ENCODE assay signal across 16 cellular contexts in genomic region chr11:121300972-121301699, GRCh38. TPM values are rescaled to one million over a fixed set of nuclear protein-coding genes. Genes with fewer than 3 reads are reported as not detected.
DNase-seq lines count a peak whose midpoint lies in the region; ATAC-seq and TF ChIP-seq lines count a peak whose summit lies in the region.
"Had no signal": no experiment of that assay in that cellular context is flagged by ENCODE, and none has a peak within 500 bp of the region (broad histone marks: within the 10 kb centered on the region; RNA-seq: fewer than 3 reads in every experiment).

No MANE protein-coding gene starts in this region.

- H3K27me3 Mint-ChIP-seq in endothelial cell (ENCODE audit: unreplicated experiment), result peaks cover 3% of the 10 kb centered on the region
- no peaks in the 10 kb centered on the region for H3K27me3 Mint-ChIP-seq in naive thymus-derived CD8-positive, alpha-beta T cell
- H3K27me3 Mint-ChIP-seq: stimulated activated memory B cell treated with anti-CD40 and anti-IgM and Interleukin-4, amounts not matched to agents 10 μg/mL and 1 μg/mL and 100 μg/mL, for 72 hours had no signal

- H3K4me2 ChIP-seq in osteoblast (ENCODE audit: insufficient read depth, low read length), result no peak overlapping the region

- H3K79me2 ChIP-seq in osteoblast (ENCODE audit: insufficient read depth, low read length), result peaks cover 58% of the 10 kb centered on the region
- H3K79me2 ChIP-seq: parathyroid adenoma had no signal

- H3K36me3 Mint-ChIP-seq in endothelial cell (ENCODE audit: low read depth, unreplicated experiment), result peaks cover 5% of the 10 kb centered on the region
- H3K36me3 Mint-ChIP-seq in naive thymus-derived CD8-positive, alpha-beta T cell, result peaks cover 4 to 45% (median 6%) of the 10 kb centered on the region in 3 donors

- H3K4me1 Mint-ChIP-seq in endothelial cell (ENCODE audit: unreplicated experiment), result peaks cover 42% of the 10 kb centered on the region
- peaks cover 22 to 55% (median 47%) of the 10 kb centered on the region in 4 donors for H3K4me1 Mint-ChIP-seq in naive thymus-derived CD8-positive, alpha-beta T cell

- no peaks in the 10 kb centered on the region for H3K9me3 ChIP-seq in osteoblast (ENCODE audit: low read depth, low read length)
- H3K9me3 ChIP-seq: SJCRH30, transverse colon had no signal

- no peak overlapping the region for H3K27ac ChIP-seq in osteoblast (ENCODE audit: low read depth, low read length)
- H3K27ac ChIP-seq: parathyroid adenoma, SJCRH30, transverse colon had no signal

- H3K4me1 ChIP-seq in osteoblast (ENCODE audit: insufficient read depth, low read length), result no peaks in the 10 kb centered on the region
- H3K4me1 ChIP-seq: parathyroid adenoma, SJCRH30 had no signal

- ATAC-seq in GM18498 (IDR thresholded peaks at IDR 0.05; ENCODE audit: unreplicated experiment), result peak; percentile 56
- ATAC-seq in HG02885 (IDR thresholded peaks at IDR 0.05; ENCODE audit: poor library complexity, unreplicated experiment), result peak; percentile 42
- no peak for ATAC-seq in naive thymus-derived CD8-positive, alpha-beta T cell
- ATAC-seq: stimulated activated memory B cell treated with anti-CD40 and anti-IgM and Interleukin-4, amounts not matched to agents 10 μg/mL and 1 μg/mL and 100 μg/mL, for 72 hours had no signal

- peaks cover 12% of the 10 kb centered on the region for H4K20me1 ChIP-seq in osteoblast (ENCODE audit: insufficient read depth, low read length)

- no peak overlapping the region for H3K4me3 ChIP-seq in osteoblast (ENCODE audit: insufficient read depth, low read length)
- H3K4me3 ChIP-seq: SJCRH30, transverse colon had no signal

- DNase-seq in endothelial cell (ENCODE audit: low spot score), result no peak
- DNase-seq in naive thymus-derived CD8-positive, alpha-beta T cell, result no peak
- DNase-seq in activated CD4-positive, CD25-positive, alpha-beta regulatory T cell (lab: John Stamatoyannopoulos, UW), result no peak
- no peak for DNase-seq in osteoblast (ENCODE audit: insufficient read length, low spot score, missing footprints)
- DNase-seq in LoVo (ENCODE audit: low spot score), result no peak
- no peak for DNase-seq in anterior cingulate cortex (lab: John Stamatoyannopoulos, UW)
- DNase-seq: activated CD8-positive, alpha-beta memory T cell treated with anti-CD3 and anti-CD28 coated beads, Interleukin-2, amount 50 U/mL, for 4 hours; activated naive CD4-positive, alpha-beta T cell; NCI-H187; SJCRH30; transverse colon had no signal

- H2AFZ ChIP-seq in osteoblast (ENCODE audit: low read length), result no peak overlapping the region
- H2AFZ ChIP-seq: parathyroid adenoma had no signal

- no peaks in the 10 kb centered on the region for H3K9me3 Mint-ChIP-seq in endothelial cell (ENCODE audit: unreplicated experiment)
- no peaks in the 10 kb centered on the region for H3K9me3 Mint-ChIP-seq in naive thymus-derived CD8-positive, alpha-beta T cell
- H3K9me3 Mint-ChIP-seq: stimulated activated memory B cell treated with anti-CD40 and anti-IgM and Interleukin-4, amounts not matched to agents 10 μg/mL and 1 μg/mL and 100 μg/mL, for 72 hours had no signal

- H3K27ac Mint-ChIP-seq in endothelial cell (ENCODE audit: unreplicated experiment), result peak overlapping the region; percentile 88
- peak overlapping the region in 9 of 10 donors; percentile 3 to 83 (median 44) for H3K27ac Mint-ChIP-seq in naive thymus-derived CD8-positive, alpha-beta T cell
- H3K27ac Mint-ChIP-seq: stimulated activated memory B cell treated with anti-CD40 and anti-IgM and Interleukin-4, amounts not matched to agents 10 μg/mL and 1 μg/mL and 100 μg/mL, for 72 hours; T-helper 2 cell treated with Interferon-gamma antibody and Interleukin-4, amounts not matched to agents 5 μg/mL and 100 μg/mL, for 36 hours had no signal

- POLR2A ChIA-PET in naive thymus-derived CD8-positive, alpha-beta T cell (lab: Charles Lee), result no interaction called here

- TF ChIP-seq CTCF in endothelial cell (IDR thresholded peaks at IDR 0.05; ENCODE audit: unreplicated experiment) (no peak), osteoblast (IDR thresholded peaks at IDR 0.05; ENCODE audit: extremely low read depth, low read depth, low read length) (no peak)

- H3K36me3 ChIP-seq in osteoblast (ENCODE audit: insufficient read depth, low read length), result peaks cover 8% of the 10 kb centered on the region

- H3K4me3 Mint-ChIP-seq in endothelial cell (ENCODE audit: unreplicated experiment), result no peak overlapping the region
- no peak overlapping the region for H3K4me3 Mint-ChIP-seq in naive thymus-derived CD8-positive, alpha-beta T cell
- H3K4me3 Mint-ChIP-seq: stimulated activated memory B cell treated with anti-CD40 and anti-IgM and Interleukin-4, amounts not matched to agents 10 μg/mL and 1 μg/mL and 100 μg/mL, for 72 hours; T-helper 2 cell treated with Interferon-gamma antibody and Interleukin-4, amounts not matched to agents 5 μg/mL and 100 μg/mL, for 36 hours had no signal

- H3K27me3 ChIP-seq in osteoblast (ENCODE audit: insufficient read depth, low read length), result no peaks in the 10 kb centered on the region
- H3K27me3 ChIP-seq: SJCRH30, transverse colon had no signal

RNA-seq across cellular contexts. Expression of gene SC5D, which starts 8.6 kb away (rescaled TPM):
- 88.8 TPM for total RNA-seq in endothelial cell (ENCODE audit: unreplicated experiment)
- 10 to 100 TPM; 30.4 to 34.8 TPM for total RNA-seq in naive thymus-derived CD8-positive, alpha-beta T cell
- 10 to 100 TPM in 2 of 3 donors, 1 to 10 TPM in 1; 8.7 to 12.7 (median 10.7) TPM for polyA plus RNA-seq in naive thymus-derived CD8-positive, alpha-beta T cell
- total RNA-seq in osteoblast, result 63.7 and 93.7 TPM in 2 replicates

Comparison
In these comparisons a context has a peak if more than half of its experiments do, and no peak if none do; other contexts are left out.
1. ATAC-seq: peak in GM18498 (single experiment) and HG02885 (single experiment); none in naive thymus-derived CD8-positive, alpha-beta T cell (0 of 2).